11 cellular contexts compared by ENCODE assay signal in the genomic region with DNA sequence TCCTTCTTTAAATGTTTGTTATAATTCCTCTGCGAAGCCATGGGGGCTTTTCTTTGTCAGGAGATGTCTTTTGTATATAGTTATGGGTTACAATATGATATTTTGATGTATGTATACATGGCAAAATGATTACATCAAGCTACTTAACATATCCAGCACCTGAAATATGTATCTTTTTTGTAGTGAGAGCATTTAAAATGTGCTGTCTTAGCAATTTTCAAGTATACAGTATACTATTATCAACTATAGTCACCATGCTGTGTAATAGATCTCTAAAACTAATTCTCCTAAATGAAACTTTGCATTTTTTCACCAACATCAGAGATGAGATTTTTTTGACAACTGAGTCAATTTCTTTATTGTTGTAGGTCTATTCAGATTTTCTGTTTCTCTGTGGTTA.
"Had no signal": no experiment of that assay in that cellular context is flagged by ENCODE, and none has a peak within 500 bp of the region (broad histone marks: within the 10 kb centered on the region; RNA-seq: fewer than 3 reads in every experiment).

No MANE protein-coding gene starts in this region.

- ATAC-seq: GM23338, HCT116 had no signal

- FAIRE-seq: H1, H54 had no signal

- H3K9ac ChIP-seq: GM23248 had no signal

- H3K27ac ChIP-seq: GM23248 had no signal

- H2AFZ ChIP-seq: GM23248, GM23338 had no signal

- H3K4me1 ChIP-seq: HAP-1 had no signal

- DNase-seq: GM23248, GOT3, H7, H9, HCEC 1CT, HFFc6 had no signal

- H3K4me3 ChIP-seq: GM23248, GM23338, HAP-1 had no signal

- H3K9me3 ChIP-seq: HAP-1 had no signal

- H3K4me3 Mint-ChIP-seq: GM23338, H9, HFFc6 had no signal

- H3K9me3 Mint-ChIP-seq: HFFc6 had no signal

- H3K4me2 ChIP-seq: GM23338 had no signal

- H3K36me3 ChIP-seq: HAP-1 had no signal

- H3K27ac Mint-ChIP-seq: GM23338, H9, HFFc6 had no signal
